In the genomic region with DNA sequence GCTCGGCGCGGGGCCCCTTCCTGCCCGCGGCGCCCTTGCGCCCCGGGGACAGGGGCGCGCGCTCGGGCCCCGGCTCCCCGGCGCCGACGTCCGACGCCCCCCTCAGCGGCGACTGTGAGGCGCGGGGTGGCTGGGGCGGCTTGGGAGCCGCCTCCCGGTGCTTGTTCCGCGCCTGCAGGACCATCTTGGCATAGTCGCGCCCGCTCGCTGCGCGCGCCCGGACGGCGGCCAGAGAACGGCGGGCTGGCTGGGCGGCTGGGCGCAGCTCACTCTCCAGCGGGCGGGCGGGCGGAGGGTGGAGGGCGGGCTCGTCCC, we compare ENCODE assay signal across 8 cellular contexts. TPM values are rescaled to one million over a fixed set of nuclear protein-coding genes. Genes with fewer than 3 reads are reported as not detected.
DNase-seq lines count a peak whose midpoint lies in the region; ATAC-seq and TF ChIP-seq lines count a peak whose summit lies in the region.

A gene (minus strand): TSS at position 275 of the 315 bp plus-strand sequence. CDS start 91 bp downstream, at position 184.

- H3K27me3 ChIP-seq in DOHH2 (ENCODE audit: control insufficient read depth, low read length) (no peaks in the 10 kb centered on the region), iPS-15b (ENCODE audit: control insufficient read depth, insufficient read depth, low read length) (no peaks in the 10 kb centered on the region), spleen (replicated peaks in 1 of 7) (no peaks in the 10 kb centered on the region)

- peak within 1 kb of the TSS; percentile 85 for H3K27ac Mint-ChIP-seq in activated naive CD8-positive, alpha-beta T cell treated with anti-CD3 and anti-CD28 coated beads for 36 hours

- TF ChIP-seq CTCF in DOHH2 (IDR thresholded peaks at IDR 0.05; ENCODE audit: low read depth, low read length, poor library complexity, severe bottlenecking) (no peak), spleen (IDR thresholded peaks at IDR 0.05 in 8 of 11, conservative IDR thresholded peaks at IDR 0.05 in 3 of 11) (no peak)

- peak within 1 kb of the TSS; percentile 88 for H3K4me2 ChIP-seq in DOHH2 (ENCODE audit: low read length)

- H3K9me3 ChIP-seq in DOHH2 (ENCODE audit: control insufficient read depth, insufficient read depth, low read length): no peaks in the 10 kb centered on the region
- H3K9me3 ChIP-seq in iPS-15b (ENCODE audit: control insufficient read depth, insufficient read depth, low read length): no peaks in the 10 kb centered on the region
- H3K9me3 ChIP-seq in spleen: no peaks in the 10 kb centered on the region

- no peaks in the 10 kb centered on the region for H3K36me3 Mint-ChIP-seq in activated naive CD8-positive, alpha-beta T cell treated with anti-CD3 and anti-CD28 coated beads for 36 hours

- no peaks in the 10 kb centered on the region for H3K9me3 Mint-ChIP-seq in activated naive CD8-positive, alpha-beta T cell treated with anti-CD3 and anti-CD28 coated beads for 36 hours

- H3K9me2 ChIP-seq in DOHH2 (replicated peaks; ENCODE audit: control insufficient read depth, low read length): no peaks in the 10 kb centered on the region

- DNase-seq in activated naive CD8-positive, alpha-beta T cell treated with anti-CD3 and anti-CD28 coated beads for 36 hours: no peak
- DNase-seq in spleen (no peak), NCI-H1092 treated with DMSO at 0.1 percent for 48 hours (lab: John Stamatoyannopoulos, UW) (no peak), NCI-H2081 treated with DMSO at 0.1 percent for 48 hours (lab: John Stamatoyannopoulos, UW) (no peak), UCSD-AML1 (lab: John Stamatoyannopoulos, UW; ENCODE audit: unreplicated experiment) (no peak)

- H3K4me1 ChIP-seq in DOHH2 (ENCODE audit: control insufficient read depth, low read length): peaks cover 36% of the 10 kb centered on the region
- H3K4me1 ChIP-seq in iPS-15b (ENCODE audit: control insufficient read depth, insufficient read depth, low read length): peaks cover 6% of the 10 kb centered on the region
- H3K4me1 ChIP-seq in spleen: peaks cover 14 to 53% (median 27%) of the 10 kb centered on the region in 6 donors

- H3K4me3 ChIP-seq in DOHH2 (ENCODE audit: low read length) (peak within 1 kb of the TSS; percentile 88), iPS-15b (ENCODE audit: low read depth, low read length) (peak within 1 kb of the TSS; percentile 76), spleen (peak within 1 kb of the TSS; percentile 64 to 97 (median 84))

- H3K4me3 Mint-ChIP-seq in activated naive CD8-positive, alpha-beta T cell treated with anti-CD3 and anti-CD28 coated beads for 36 hours: peak within 1 kb of the TSS; percentile 97

- H4K20me1 ChIP-seq in DOHH2 (ENCODE audit: control insufficient read depth, insufficient read depth, low read depth, low read length): no peaks in the 10 kb centered on the region; the same call in 1 of the 2 replicates

- H3K79me2 ChIP-seq in DOHH2 (ENCODE audit: control insufficient read depth, low read length): peaks cover 46% of the 10 kb centered on the region

- intact Hi-C loops in spleen (cut with DNase I; ENCODE audit: low total_unique reads): loop anchor here (10.0 kb wide), 1 partner anchor 212 kb away; no protein-coding TSS in a partner anchor

- no peaks in the 10 kb centered on the region for H3F3A ChIP-seq in DOHH2 (ENCODE audit: control insufficient read depth, insufficient read depth)

- no peaks in the 10 kb centered on the region for H3K36me3 ChIP-seq in DOHH2 (ENCODE audit: control insufficient read depth, low read length)
- no peaks in the 10 kb centered on the region for H3K36me3 ChIP-seq in iPS-15b (ENCODE audit: control insufficient read depth, insufficient read depth, low read length)
- no peaks in the 10 kb centered on the region for H3K36me3 ChIP-seq in spleen

- ATAC-seq in HG02610 (IDR thresholded peaks at IDR 0.05; ENCODE audit: unreplicated experiment): peak; percentile 20

- peaks cover 20% of the 10 kb centered on the region for H3K4me1 Mint-ChIP-seq in activated naive CD8-positive, alpha-beta T cell treated with anti-CD3 and anti-CD28 coated beads for 36 hours

- no peaks in the 10 kb centered on the region for H3K27me3 Mint-ChIP-seq in activated naive CD8-positive, alpha-beta T cell treated with anti-CD3 and anti-CD28 coated beads for 36 hours

- H3K27ac ChIP-seq in DOHH2 (ENCODE audit: low read depth, low read length) (peak within 1 kb of the TSS; percentile 66), spleen (peak within 1 kb of the TSS; percentile 75 to 91 (median 87))

- H3K9ac ChIP-seq in iPS-15b (ENCODE audit: low read depth, low read length): peak within 1 kb of the TSS; percentile 71

- peak in 1 of 3 donors; percentile 42 for TF ChIP-seq POLR2A in spleen (IDR thresholded peaks at IDR 0.05)

- 0 to 5% (median 0%) methylated on average over 3 to 48 of the region's 48 CpGs for WGBS in spleen, 5 donors

RNA-seq across cellular contexts. Expression of the gene that starts here (rescaled TPM):
- 1 to 10 TPM; 5.3 to 6.3 TPM for total RNA-seq in activated naive CD8-positive, alpha-beta T cell treated with anti-CD3 and anti-CD28 coated beads for 36 hours
- 10 to 100 TPM; 25.4 to 41.6 (median 29.9) TPM for total RNA-seq in spleen
- 1 to 10 TPM; 4.8 to 7.3 (median 6.8) TPM for polyA plus RNA-seq in spleen
